ENCODE assay signal across 16 cellular contexts in genomic region chr9:6226696-6227095, GRCh38. TPM values are rescaled to one million over a fixed set of nuclear protein-coding genes. Genes with fewer than 3 reads are reported as not detected.
A peak's percentile ranks its signal among the peaks of the same experiment; 100 is the strongest.
DNase-seq lines count a peak whose midpoint lies in the region; ATAC-seq and TF ChIP-seq lines count a peak whose summit lies in the region.
"Had no signal": no experiment of that assay in that cellular context is flagged by ENCODE, and none has a peak within 500 bp of the region (broad histone marks: within the 10 kb centered on the region; RNA-seq: fewer than 3 reads in every experiment).

No MANE protein-coding gene starts in this region.

- H3K4me2 ChIP-seq in GM23248 (ENCODE audit: unreplicated experiment) (no peak overlapping the region), neural progenitor cell (no peak overlapping the region)

- no peaks in the 10 kb centered on the region for H4K20me1 ChIP-seq in GM23248 (ENCODE audit: insufficient read depth)
- H4K20me1 ChIP-seq in neural progenitor cell (ENCODE audit: low read depth) = no peaks in the 10 kb centered on the region

- POLR2A ChIA-PET in RWPE1 (lab: Yijun Ruan, JAX; ENCODE audit: low non-redundant PET) = no interaction called here

- H2AFZ ChIP-seq in GM23248 = no peak overlapping the region
- peak overlapping the region; percentile 37 for H2AFZ ChIP-seq in neural progenitor cell (replicated peaks)

- TF ChIP-seq CTCF in RWPE1 (conservative IDR thresholded peaks at IDR 0.05; ENCODE audit: low read depth) (no peak), esophagus squamous epithelium (IDR thresholded peaks at IDR 0.05) (no peak), neural progenitor cell (IDR thresholded peaks at IDR 0.05) (no peak), GM13976 (IDR thresholded peaks at IDR 0.05; ENCODE audit: borderline replicate concordance, control extremely low read depth, extremely low read depth, insufficient read depth, missing control alignments) (no peak)

- H3K27me3 Mint-ChIP-seq in neural progenitor cell (ENCODE audit: insufficient read depth, low read depth) = no peaks in the 10 kb centered on the region

- H3K4me3 ChIP-seq in GM23248 (no peak overlapping the region), esophagus squamous epithelium (no peak overlapping the region), neural progenitor cell (no peak overlapping the region)

- peak; percentile 25 for DNase-seq in GM23248
- DNase-seq in RWPE1 (ENCODE audit: low spot score) = peak; percentile 9
- DNase-seq in esophagus squamous epithelium (lab: John Stamatoyannopoulos, UW) = no peak
- no peak for DNase-seq in neural progenitor cell (ENCODE audit: low spot score)
- DNase-seq in GM13976 (ENCODE audit: low spot score) = no peak
- no peak for DNase-seq in activated naive CD4-positive, alpha-beta T cell (lab: John Stamatoyannopoulos, UW)
- no peak for DNase-seq in caudate nucleus (lab: John Stamatoyannopoulos, UW)
- DNase-seq: activated CD4-positive, alpha-beta T cell treated with anti-CD3 and anti-CD28 coated beads, Interleukin-2, amount 10 ng/mL, durations not matched to agents 24 days and 14 days; hypothalamus; NCI-H446 treated with DMSO at 0.1 percent for 48 hours; posterior cingulate gyrus; stimulated activated CD4-positive, alpha-beta T cell treated with anti-CD3 and anti-CD28 coated beads, Interleukin-2, amount 100 ng/mL, for 48 hours had no signal

- ATAC-seq in HG02678 (IDR thresholded peaks at IDR 0.05; ENCODE audit: unreplicated experiment) = no peak

- no peak overlapping the region for H3K9ac ChIP-seq in GM23248
- H3K9ac ChIP-seq in neural progenitor cell = no peak overlapping the region

- H3F3A ChIP-seq in GM23248 (ENCODE audit: insufficient read depth) (peaks cover 17% of the 10 kb centered on the region; the same call in 1 of the 2 replicates), neural progenitor cell (ENCODE audit: low read depth) (no peaks in the 10 kb centered on the region)

- no peak overlapping the region for H3K27ac Mint-ChIP-seq in neural progenitor cell
- H3K27ac Mint-ChIP-seq: activated CD4-positive, alpha-beta T cell treated with anti-CD3 and anti-CD28 coated beads, Interleukin-2, amount 10 ng/mL, durations not matched to agents 24 days and 14 days had no signal

- intact Hi-C loops in esophagus squamous epithelium (cut with DNase I) = no loop called here

- no peaks in the 10 kb centered on the region for H3K9me2 ChIP-seq in GM23248 (ENCODE audit: insufficient read depth)

- CTCF ChIA-PET in RWPE1 (lab: Yijun Ruan, JAX) = interaction anchor here (0.6 kb wide), 1 partner anchor 332 kb away, joined by 3 read pairs; no protein-coding TSS in a partner anchor

- H3K27me3 ChIP-seq in GM23248 (replicated peaks; ENCODE audit: insufficient read depth) (no peaks in the 10 kb centered on the region), esophagus squamous epithelium (no peaks in the 10 kb centered on the region), neural progenitor cell (no peaks in the 10 kb centered on the region)

- no peaks in the 10 kb centered on the region for H3K36me3 Mint-ChIP-seq in neural progenitor cell
- H3K36me3 Mint-ChIP-seq: brain had no signal

- TF ChIP-seq POLR2A in esophagus squamous epithelium (IDR thresholded peaks at IDR 0.05) = no peak

- H3K27ac ChIP-seq in GM23248 (no peak overlapping the region), RWPE1 (no peak overlapping the region), esophagus squamous epithelium (peak overlapping the region in 3 of 4 donors; percentile 30 to 82 (median 79)), neural progenitor cell (no peak overlapping the region), caudate nucleus (ENCODE audit: low read depth, low read length) (no peak overlapping the region)
- H3K27ac ChIP-seq: HL-60 had no signal

- no peaks in the 10 kb centered on the region for H3K79me2 ChIP-seq in GM23248 (ENCODE audit: insufficient read depth)
- H3K79me2 ChIP-seq in neural progenitor cell (ENCODE audit: low read depth) = no peaks in the 10 kb centered on the region

- H3K4me1 Mint-ChIP-seq in neural progenitor cell = no peaks in the 10 kb centered on the region
- H3K4me1 Mint-ChIP-seq: activated CD4-positive, alpha-beta T cell treated with anti-CD3 and anti-CD28 coated beads, Interleukin-2, amount 10 ng/mL, durations not matched to agents 24 days and 14 days had no signal

- WGBS in GM23248 (ENCODE audit: low coverage in 1 of 2, low lambda C conversion rate in 2 of 2, missing lambda C conversion rate in 2 of 2), 2 experiments = 36 to 38% methylated on average over 1 of the region's 1 CpG
- WGBS in esophagus squamous epithelium, 2 donors = 4 to 6% methylated on average over 1 of the region's 1 CpG

- H3K36me3 ChIP-seq in GM23248 (ENCODE audit: low read depth) = no peaks in the 10 kb centered on the region
- H3K36me3 ChIP-seq in esophagus squamous epithelium = no peaks in the 10 kb centered on the region
- H3K36me3 ChIP-seq in neural progenitor cell = no peaks in the 10 kb centered on the region

- no peaks in the 10 kb centered on the region for H3K9me3 ChIP-seq in GM23248 (ENCODE audit: low read depth)
- H3K9me3 ChIP-seq in esophagus squamous epithelium = no peaks in the 10 kb centered on the region
- H3K9me3 ChIP-seq in neural progenitor cell (ENCODE audit: low read depth) = no peaks in the 10 kb centered on the region

- in situ Hi-C loops in GM23248 (cut with MboI) (no loop called here), GM13976 (cut with MboI; ENCODE audit: low sequenced_read_pairs, unreplicated experiment) (no loop called here)

- H3K4me3 Mint-ChIP-seq in neural progenitor cell = no peak overlapping the region
- H3K4me3 Mint-ChIP-seq: activated CD4-positive, alpha-beta T cell treated with anti-CD3 and anti-CD28 coated beads, Interleukin-2, amount 10 ng/mL, durations not matched to agents 24 days and 14 days had no signal

- H3K9me3 Mint-ChIP-seq in neural progenitor cell = no peaks in the 10 kb centered on the region
- H3K9me3 Mint-ChIP-seq: activated CD4-positive, alpha-beta T cell treated with anti-CD3 and anti-CD28 coated beads, Interleukin-2, amount 10 ng/mL, durations not matched to agents 24 days and 14 days; brain had no signal

- H3K4me1 ChIP-seq in GM23248 (ENCODE audit: insufficient read depth) (peaks cover 26% of the 10 kb centered on the region), esophagus squamous epithelium (peaks cover 12 to 96% (median 77%) of the 10 kb centered on the region in 3 donors), neural progenitor cell (no peaks in the 10 kb centered on the region)

RNA-seq across cellular contexts. Expression of gene IL33, which starts 11.1 kb away (rescaled TPM):
- 3.8 and 4.7 TPM in 2 replicates for total RNA-seq in GM23248 (2014; rRNA removed; shearing (Covaris generic))
- polyA plus RNA-seq in GM23248 (2016; fragmentation: Nextera tagmentation; extraction: Ambion mirVana) = 2.2 and 2.9 TPM in 2 replicates
- total RNA-seq in esophagus squamous epithelium (10 to 100 TPM in 2 of 4 donors, 1 to 10 TPM in 2; 1.9 to 34.0 (median 18.0) TPM), neural progenitor cell (ENCODE audit: low replicate concordance) (not detected in 2 replicates)
- total RNA-seq: activated CD4-positive, alpha-beta T cell treated with anti-CD3 and anti-CD28 coated beads, Interleukin-2, amount 10 ng/mL, durations not matched to agents 24 days and 14 days; T-helper 2 cell treated with Interferon-gamma antibody and Interleukin-4, amounts not matched to agents 100 ng/mL and 5 ng/mL, for 36 hours had no signal

Comparison
In these comparisons a context has a peak if more than half of its experiments do, and no peak if none do; other contexts are left out.
1. DNase-seq: peak in GM23248 (single experiment) and RWPE1 (single experiment); none in esophagus squamous epithelium (single experiment), neural progenitor cell (single experiment), GM13976 (single experiment), activated naive CD4-positive, alpha-beta T cell (0 of 4) and caudate nucleus (0 of 61).
2. H3K27ac ChIP-seq: peak in esophagus squamous epithelium (3 of 4); none in GM23248 (single experiment), RWPE1 (single experiment), neural progenitor cell (single experiment) and caudate nucleus (single experiment).